Comparison of ENCODE assay signal across 26 cellular contexts in the genomic region with DNA sequence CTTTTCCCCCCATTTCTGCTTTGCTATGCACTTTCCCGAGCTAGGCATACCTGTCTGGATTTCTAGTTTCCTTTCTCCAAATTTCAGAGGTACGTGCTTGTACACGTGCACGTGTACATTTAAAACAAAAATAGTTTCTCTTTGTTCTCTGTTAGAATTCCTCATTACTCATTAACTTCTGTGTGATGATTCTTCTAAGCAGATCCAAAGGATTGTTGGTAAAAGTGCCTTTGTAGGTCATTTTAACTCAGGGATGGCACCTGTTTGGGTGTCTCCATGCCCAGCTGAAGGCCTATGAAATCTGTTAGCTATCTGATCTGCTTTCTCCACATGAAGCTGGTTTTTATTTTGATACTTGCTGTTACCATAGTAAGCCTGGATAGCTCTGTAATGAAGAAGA.
DNase-seq lines count a peak whose midpoint lies in the region; ATAC-seq, FAIRE-seq and TF ChIP-seq lines count a peak whose summit lies in the region.
"Had no signal": no experiment of that assay in that cellular context is flagged by ENCODE, and none has a peak within 500 bp of the region (broad histone marks: within the 10 kb centered on the region; RNA-seq: fewer than 3 reads in every experiment).

No MANE protein-coding gene starts in this region.

- H3K79me2 ChIP-seq in HepG2 (ENCODE audit: insufficient read depth, low read length), result no peaks in the 10 kb centered on the region

- no peaks in the 10 kb centered on the region for H4K20me1 ChIP-seq in HepG2 (ENCODE audit: insufficient read depth, low read length)

- no peak for TF ChIP-seq EP300 in HepG2 (IDR thresholded peaks at IDR 0.05; ENCODE audit: low read depth in 2 of 2, low read length in 2 of 2)
- TF ChIP-seq EP300 in HepG2 (CRISPR knock-in tag; IDR thresholded peaks at IDR 0.05; ENCODE audit: borderline replicate concordance), result no peak

- no peak overlapping the region for H2AFZ ChIP-seq in HepG2 (ENCODE audit: low read length)

- no TSS peak for BruUV-seq in HepG2 (replicated peaks; lab: Mats Ljungman, UMichigan)

- H3K9ac ChIP-seq in HepG2 (ENCODE audit: insufficient read depth, low read depth, low read length), result no peak overlapping the region

- DNase-seq in DMS53 (lab: John Stamatoyannopoulos, UW) (peak; percentile 6), DMS53 treated with DMSO at 0.1 percent for 48 hours (lab: John Stamatoyannopoulos, UW; ENCODE audit: unreplicated experiment) (no peak), fibroblast of peridontal ligament (ENCODE audit: extremely low read depth) (peak; percentile 21), HepG2 (ENCODE audit: low spot score) (no peak), retina (no peak)
- DNase-seq: BE2C; Caco-2; CD4-positive, CD25-positive, alpha-beta regulatory T cell; DMS153; EL; Karpas-422; MG63; NCI-H1048; NCI-H1436; NCI-H1930; NCI-H345; NCI-H524 treated with DMSO at 0.1 percent for 48 hours; Peyer's patch had no signal

- H3K4me3 Mint-ChIP-seq in stimulated activated memory B cell treated with anti-CD40 and anti-IgM and Interleukin-4, amounts not matched to agents 10 μg/mL and 1 μg/mL and 100 μg/mL, for 72 hours, result no peak overlapping the region
- H3K4me3 Mint-ChIP-seq: CD4-positive, CD25-positive, alpha-beta regulatory T cell; IgD-negative memory B cell had no signal

- in situ Hi-C loops in HepG2 (cut with HindIII; ENCODE audit: extremely low pct_ligation_motif_present, low pct_unique_long_range_greater_than_20kb), result no loop called here

- no peaks in the 10 kb centered on the region for H3K27me3 Mint-ChIP-seq in stimulated activated memory B cell treated with anti-CD40 and anti-IgM and Interleukin-4, amounts not matched to agents 10 μg/mL and 1 μg/mL and 100 μg/mL, for 72 hours
- H3K27me3 Mint-ChIP-seq: IgD-negative memory B cell had no signal

- no peak for FAIRE-seq in HepG2 (lab: Jason Lieb, UNC)
- FAIRE-seq: H54, HTR-8/SVneo had no signal

- H3K4me1 Mint-ChIP-seq in stimulated activated memory B cell treated with anti-CD40 and anti-IgM and Interleukin-4, amounts not matched to agents 10 μg/mL and 1 μg/mL and 100 μg/mL, for 72 hours, result peaks cover 66% of the 10 kb centered on the region

- POLR2A ChIA-PET in HepG2 (lab: Yijun Ruan, JAX), result interaction anchor here (0.6 kb wide), 1 partner anchor 85 kb away, joined by 3 read pairs; no protein-coding TSS in a partner anchor

- H3K4me2 ChIP-seq in HepG2 (ENCODE audit: low read depth, low read length), result no peak overlapping the region

- 2% methylated on average over 4 of the region's 4 CpGs for WGBS in HepG2 (ENCODE audit: low lambda C conversion rate)

- H3K4me1 ChIP-seq in HepG2 (ENCODE audit: insufficient read depth, low read length), result peaks cover 12% of the 10 kb centered on the region
- H3K4me1 ChIP-seq: BE2C had no signal

- H3K9me3 Mint-ChIP-seq in stimulated activated memory B cell treated with anti-CD40 and anti-IgM and Interleukin-4, amounts not matched to agents 10 μg/mL and 1 μg/mL and 100 μg/mL, for 72 hours, result no peaks in the 10 kb centered on the region
- H3K9me3 Mint-ChIP-seq: IgD-negative memory B cell had no signal

- H3K27me3 ChIP-seq in HepG2 (ENCODE audit: control insufficient read depth in 1 of 2, insufficient read depth in 2 of 2, low read length in 2 of 2), result peaks cover 0 to 3% of the 10 kb centered on the region in 2 experiments; a peak in 2 of 5 replicates
- H3K27me3 ChIP-seq: BE2C, MG63, Peyer's patch, SJSA1 had no signal

- CTCF ChIA-PET in HepG2 (lab: Yijun Ruan, JAX; ENCODE audit: low intra/inter-chr PET ratio, low total read pairs), result no interaction called here

- ATAC-seq in HepG2, result no peak
- ATAC-seq in stimulated activated memory B cell treated with anti-CD40 and anti-IgM and Interleukin-4, amounts not matched to agents 10 μg/mL and 1 μg/mL and 100 μg/mL, for 72 hours, result no peak
- no peak for ATAC-seq in HG02852 (IDR thresholded peaks at IDR 0.05; ENCODE audit: unreplicated experiment)
- ATAC-seq in activated CD4-positive, CD25-positive, alpha-beta regulatory T cell treated with anti-CD3 and anti-CD28 coated beads, Interleukin-2, amount 50 U/mL, for 24 hours, result no peak

- no peaks in the 10 kb centered on the region for H3K36me3 Mint-ChIP-seq in stimulated activated memory B cell treated with anti-CD40 and anti-IgM and Interleukin-4, amounts not matched to agents 10 μg/mL and 1 μg/mL and 100 μg/mL, for 72 hours
- H3K36me3 Mint-ChIP-seq: CD4-positive, CD25-positive, alpha-beta regulatory T cell; IgD-negative memory B cell had no signal

- intact Hi-C loops in HepG2 (cut with micrococcal nuclease; ENCODE audit: unreplicated experiment), result no loop called here

- TF ChIP-seq RAD21 in HepG2 (CRISPR knock-in tag; IDR thresholded peaks at IDR 0.05), result no peak

- no peak overlapping the region for H3K4me3 ChIP-seq in HepG2 (replicated peaks in 1 of 3; ENCODE audit: insufficient read depth in 1 of 3, low read depth in 2 of 3, low read length in 3 of 3)
- H3K4me3 ChIP-seq: MG63, Peyer's patch, SJSA1 had no signal

- no peak overlapping the region for H3K27ac ChIP-seq in HepG2 (ENCODE audit: extremely low read length, insufficient read depth, low read length)
- H3K27ac ChIP-seq: 22Rv1, Peyer's patch, SJSA1 had no signal

- TF ChIP-seq CTCF in HepG2 (CRISPR knock-in tag; IDR thresholded peaks at IDR 0.05), result no peak

- TF ChIP-seq POLR2A in HepG2 (IDR thresholded peaks at IDR 0.05; ENCODE audit: insufficient read depth in 1 of 2, low read depth in 2 of 2, low read length in 2 of 2), result no peak

- H3K9me3 ChIP-seq in HepG2 (ENCODE audit: low read length), result no peaks in the 10 kb centered on the region
- H3K9me3 ChIP-seq: BE2C, Caco-2, Peyer's patch, SJSA1 had no signal

- H3K36me3 ChIP-seq in HepG2 (replicated peaks in 1 of 2; ENCODE audit: control insufficient read depth in 1 of 2, insufficient read depth in 2 of 2, low read length in 2 of 2), result no peaks in the 10 kb centered on the region
- H3K36me3 ChIP-seq: BE2C, MG63, Peyer's patch, SJSA1 had no signal

- H3K27ac Mint-ChIP-seq in stimulated activated memory B cell treated with anti-CD40 and anti-IgM and Interleukin-4, amounts not matched to agents 10 μg/mL and 1 μg/mL and 100 μg/mL, for 72 hours, result peak overlapping the region; percentile 10
- H3K27ac Mint-ChIP-seq: CD4-positive, CD25-positive, alpha-beta regulatory T cell; IgD-negative memory B cell had no signal

TF ChIP-seq in HepG2, 621 proteins besides CTCF, POLR2A, EP300 and RAD21:
- TF ChIP-seq MAFF (IDR thresholded peaks at IDR 0.05; ENCODE audit: low read depth, low read length), result 0 out of 2 replicates have a peak, but pooled peaks have one; percentile 2
- TF ChIP-seq SAP130 (CRISPR knock-in tag; IDR thresholded peaks at IDR 0.05; ENCODE audit: low read depth), result no peak

Comparison
In these comparisons a context has a peak if more than half of its experiments do, and no peak if none do; other contexts are left out.
1. DNase-seq: peak in DMS53 (single experiment) and fibroblast of peridontal ligament (single experiment); none in DMS53 treated with DMSO at 0.1 percent for 48 hours (single experiment), HepG2 (single experiment) and retina (single experiment).